ENCODE assay signal across 1 cellular context in genomic region chr6:31586596-31586995, GRCh38.
TF ChIP-seq lines count a peak whose summit lies in the region.

No MANE protein-coding gene starts in this region.

TF ChIP-seq in GM12878, 131 proteins besides CTCF, POLR2A, EP300 and RAD21 (continued from another document and continues in another):
- TF ChIP-seq ZBTB40 (IDR thresholded peaks at IDR 0.05; ENCODE audit: borderline replicate concordance) (no peak), MYC (IDR thresholded peaks at IDR 0.05; ENCODE audit: insufficient read depth, insufficient read length, insufficient replicate concordance, low read length, severe bottlenecking) (no peak), EED (IDR thresholded peaks at IDR 0.05; ENCODE audit: low read depth) (peak; percentile 65), TBL1XR1 (IDR thresholded peaks at IDR 0.05; ENCODE audit: low read depth, low read length) (no peak), NBN (IDR thresholded peaks at IDR 0.05) (no peak), CREM (IDR thresholded peaks at IDR 0.05; ENCODE audit: low read depth) (no peak), POLR2AphosphoS2 (IDR thresholded peaks at IDR 0.05; ENCODE audit: low read depth, low read length) (no peak), EZH2 (IDR thresholded peaks at IDR 0.05; ENCODE audit: borderline replicate concordance, control insufficient read depth, low read depth, low read length) (no peak), CUX1 (IDR thresholded peaks at IDR 0.05; ENCODE audit: insufficient replicate concordance, low read depth, low read length) (no peak), ZNF24 (IDR thresholded peaks at IDR 0.05) (no peak), BACH1 (IDR thresholded peaks at IDR 0.05; ENCODE audit: borderline replicate concordance) (no peak), CHD2 (IDR thresholded peaks at IDR 0.05; ENCODE audit: borderline replicate concordance, low read depth, low read length) (no peak), SMARCA5 (IDR thresholded peaks at IDR 0.05) (no peak), BRCA1 (IDR thresholded peaks at IDR 0.05; ENCODE audit: low read depth, low read length) (no peak), RAD51 (IDR thresholded peaks at IDR 0.05) (peak; percentile 68; the same call in 1 of the 2 replicates), CBFB (IDR thresholded peaks at IDR 0.05; ENCODE audit: low read depth) (no peak), SMC3 (IDR thresholded peaks at IDR 0.05; ENCODE audit: borderline replicate concordance, low read length) (no peak), SUZ12 (IDR thresholded peaks at IDR 0.05; ENCODE audit: unreplicated experiment) (no peak), NR2C1 (IDR thresholded peaks at IDR 0.05) (no peak), ASH2L (IDR thresholded peaks at IDR 0.05; ENCODE audit: borderline replicate concordance, low read depth) (no peak), SRF (IDR thresholded peaks at IDR 0.05; ENCODE audit: low read depth in 2 of 2, low read length in 2 of 2) (no peak), MAX (IDR thresholded peaks at IDR 0.05; ENCODE audit: low read depth, low read length) (no peak), ESRRA (IDR thresholded peaks at IDR 0.05; ENCODE audit: low read length) (no peak), TARDBP (IDR thresholded peaks at IDR 0.05; ENCODE audit: borderline replicate concordance) (no peak), HDGF (IDR thresholded peaks at IDR 0.05) (peak; percentile 62; the same call in 1 of the 2 replicates), CBX3 (IDR thresholded peaks at IDR 0.05; ENCODE audit: borderline replicate concordance, low read depth) (no peak), BCL11A (IDR thresholded peaks at IDR 0.05; ENCODE audit: low read depth, low read length) (0 out of 2 replicates have a peak, but pooled peaks have one; percentile 14), ATF2 (IDR thresholded peaks at IDR 0.05; ENCODE audit: low read length) (no peak), RBBP5 (conservative IDR thresholded peaks at IDR 0.05) (no peak), RELB (IDR thresholded peaks at IDR 0.05; ENCODE audit: low read depth) (no peak), ZBED1 (IDR thresholded peaks at IDR 0.05; ENCODE audit: borderline replicate concordance) (no peak), MYB (IDR thresholded peaks at IDR 0.05; ENCODE audit: borderline replicate concordance, low read depth, low read length) (no peak), IKZF2 (IDR thresholded peaks at IDR 0.05) (no peak; a peak in 1 of 4 replicates), NKRF (conservative IDR thresholded peaks at IDR 0.05) (no peak), NFIC (IDR thresholded peaks at IDR 0.05; ENCODE audit: low read depth, low read length) (no peak), USF1 (IDR thresholded peaks at IDR 0.05; ENCODE audit: borderline replicate concordance, extremely low read length, insufficient read depth, low read depth, low read length) (peak; percentile 22), SPI1 (IDR thresholded peaks at IDR 0.05; ENCODE audit: borderline replicate concordance, insufficient read depth, low read depth, low read length) (peak; percentile 84), EGR1 (IDR thresholded peaks at IDR 0.05; ENCODE audit: borderline replicate concordance in 1 of 2, low read depth in 2 of 2, low read length in 2 of 2) (no peak), SP1 (IDR thresholded peaks at IDR 0.05; ENCODE audit: low read depth, low read length) (peak; percentile 27), ZNF384 (IDR thresholded peaks at IDR 0.05; ENCODE audit: borderline replicate concordance, low read depth, low read length) (no peak), NR2F1 (conservative IDR thresholded peaks at IDR 0.05) (no peak), POLR2AphosphoS5 (IDR thresholded peaks at IDR 0.05; ENCODE audit: low read length) (no peak), SMAD1 (IDR thresholded peaks at IDR 0.05; ENCODE audit: low read depth, partially characterized antibody) (no peak), FOXK2 (IDR thresholded peaks at IDR 0.05) (no peak), SREBF1 (IDR thresholded peaks at IDR 0.05; ENCODE audit: low read length) (no peak), ZSCAN29 (IDR thresholded peaks at IDR 0.05) (no peak), TCF12 (IDR thresholded peaks at IDR 0.05; ENCODE audit: low read depth, low read length) (no peak), ZNF622 (IDR thresholded peaks at IDR 0.05) (no peak), STAT1 (conservative IDR thresholded peaks at IDR 0.05) (no peak), RELA (IDR thresholded peaks at IDR 0.05; ENCODE audit: borderline replicate concordance, partially characterized antibody) (no peak), HCFC1 (IDR thresholded peaks at IDR 0.05; ENCODE audit: low read length) (no peak), CHD4 (IDR thresholded peaks at IDR 0.05) (no peak), BCLAF1 (IDR thresholded peaks at IDR 0.05) (no peak), PAX5 (IDR thresholded peaks at IDR 0.05; ENCODE audit: borderline replicate concordance, low read depth, low read length) (0 out of 2 replicates have a peak, but pooled peaks have one; percentile 9)
